ENCODE assay signal across 8 cellular contexts in the genomic region with DNA sequence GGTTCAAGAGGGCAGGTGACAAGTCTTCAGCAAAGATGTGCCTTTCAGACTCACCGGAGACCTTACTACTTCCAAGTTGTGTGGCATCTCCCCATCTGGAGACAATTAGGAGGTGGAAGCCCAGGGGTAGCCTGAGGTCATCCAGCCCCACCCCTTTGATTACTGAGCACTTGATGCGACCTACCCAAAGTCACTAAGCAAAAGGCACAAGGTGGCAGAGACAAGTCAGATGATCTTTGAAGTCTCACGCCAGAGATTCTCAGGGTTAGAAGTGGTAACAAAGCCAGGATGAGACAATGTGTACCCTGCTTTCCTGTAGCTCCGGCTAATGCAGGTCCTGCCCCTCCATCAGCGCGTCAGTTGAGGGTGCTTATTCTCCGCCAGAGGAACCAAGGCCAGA. TPM values are rescaled to one million over a fixed set of nuclear protein-coding genes. Genes with fewer than 3 reads are reported as not detected.
DNase-seq lines count a peak whose midpoint lies in the region; ATAC-seq and TF ChIP-seq lines count a peak whose summit lies in the region.

No MANE protein-coding gene starts in this region.

- no peaks in the 10 kb centered on the region for H3K36me3 ChIP-seq in ascending aorta
- peaks cover 0 to 6% (median 0%) of the 10 kb centered on the region in 3 experiments for H3K36me3 ChIP-seq in naive thymus-derived CD4-positive, alpha-beta T cell (ENCODE audit: control insufficient read depth in 2 of 3, insufficient read depth in 3 of 3, low read length in 3 of 3)

- no peaks in the 10 kb centered on the region for H3K9me3 ChIP-seq in ascending aorta
- H3K9me3 ChIP-seq in naive thymus-derived CD4-positive, alpha-beta T cell (ENCODE audit: control insufficient read depth in 2 of 3, low read length in 3 of 3) = no peaks in the 10 kb centered on the region

- H3K36me3 Mint-ChIP-seq in naive thymus-derived CD4-positive, alpha-beta T cell = peaks cover 0 to 7% (median 4%) of the 10 kb centered on the region in 5 donors
- H3K36me3 Mint-ChIP-seq in Calu3 (ENCODE audit: insufficient read depth, unreplicated experiment) = peaks cover 20% of the 10 kb centered on the region

- CTCF ChIA-PET in naive thymus-derived CD4-positive, alpha-beta T cell (lab: Charles Lee) = interaction anchor here (0.7 to 1.0 kb wide), 2 partner anchors 16 to 349 kb away, joined by 3 to 4 read pairs; no protein-coding TSS in a partner anchor
- CTCF ChIA-PET in Calu3 (lab: Charles Lee) = interaction anchor here (0.6 kb wide), 1 partner anchor 25 kb away, joined by 4 read pairs; no protein-coding TSS in a partner anchor

- intact Hi-C loops in ascending aorta (cut with DNase I) (loop anchor here (2.0 to 10.0 kb wide), 8 partner anchors 159 to 584 kb away; no protein-coding TSS in a partner anchor), Calu3 (cut with micrococcal nuclease; ENCODE audit: unreplicated experiment) (loop anchor here (10.0 kb wide), 1 partner anchor 204 kb away; no protein-coding TSS in a partner anchor)
- intact Hi-C loops in naive thymus-derived CD4-positive, alpha-beta T cell (cut with micrococcal nuclease) = loop anchor here (1.0 to 10.0 kb wide), 17 partner anchors 12 to 964 kb away; a partner anchor contains a TSS

- H3K4me3 Mint-ChIP-seq in naive thymus-derived CD4-positive, alpha-beta T cell = peak overlapping the region; percentile 73 to 94 (median 90)
- no peak overlapping the region for H3K4me3 Mint-ChIP-seq in Calu3 (ENCODE audit: low read depth, unreplicated experiment)

- no peaks in the 10 kb centered on the region for H3K27me3 ChIP-seq in ascending aorta
- H3K27me3 ChIP-seq in naive thymus-derived CD4-positive, alpha-beta T cell (ENCODE audit: control insufficient read depth in 2 of 2, insufficient read depth in 2 of 2, low read length in 2 of 2) = no peaks in the 10 kb centered on the region

- peaks cover 42 to 66% (median 62%) of the 10 kb centered on the region in 7 donors for H3K4me1 Mint-ChIP-seq in naive thymus-derived CD4-positive, alpha-beta T cell
- H3K4me1 Mint-ChIP-seq in Calu3 (ENCODE audit: low read depth, unreplicated experiment) = peaks cover 23% of the 10 kb centered on the region

- peaks cover 0 to 1% (median 0%) of the 10 kb centered on the region in 11 donors for H3K9me3 Mint-ChIP-seq in naive thymus-derived CD4-positive, alpha-beta T cell
- H3K9me3 Mint-ChIP-seq in Calu3 (ENCODE audit: low read depth, unreplicated experiment) = no peaks in the 10 kb centered on the region

- no TSS peak for BruUV-seq in Calu3 (replicated peaks; lab: Mats Ljungman, UMichigan)

- POLR2A ChIA-PET in naive thymus-derived CD4-positive, alpha-beta T cell (lab: Charles Lee) = interaction anchor here (1.1 to 2.1 kb wide), 2 partner anchors 10 to 12 kb away, joined by 3 to 6 read pairs; no protein-coding TSS in a partner anchor

- peaks cover 0 to 2% (median 0%) of the 10 kb centered on the region in 5 donors for H3K27me3 Mint-ChIP-seq in naive thymus-derived CD4-positive, alpha-beta T cell
- no peaks in the 10 kb centered on the region for H3K27me3 Mint-ChIP-seq in Calu3 (ENCODE audit: unreplicated experiment)

- peak overlapping the region; percentile 60 to 96 (median 87) for H3K27ac Mint-ChIP-seq in naive thymus-derived CD4-positive, alpha-beta T cell
- H3K27ac Mint-ChIP-seq in Calu3 (ENCODE audit: unreplicated experiment) = no peak overlapping the region

- peak overlapping the region; percentile 92 for H3K27ac ChIP-seq in C4-2B
- peak overlapping the region; percentile 84 to 97 for H3K27ac ChIP-seq in ascending aorta
- peak overlapping the region; percentile 68 for H3K27ac ChIP-seq in naive thymus-derived CD4-positive, alpha-beta T cell (ENCODE audit: low read depth, low read length)

- peaks cover 4 to 15% of the 10 kb centered on the region in 2 donors for H3K4me1 ChIP-seq in ascending aorta
- peaks cover 20% of the 10 kb centered on the region in 2 donors for H3K4me1 ChIP-seq in naive thymus-derived CD4-positive, alpha-beta T cell (ENCODE audit: control insufficient read depth in 2 of 2, insufficient read depth in 2 of 2, low read length in 2 of 2)

- TF ChIP-seq CTCF in C4-2B (conservative IDR thresholded peaks at IDR 0.05) (no peak), HFF-Myc (IDR thresholded peaks at IDR 0.05; ENCODE audit: low read depth, low read length, missing control alignments) (no peak), ascending aorta (IDR thresholded peaks at IDR 0.05) (no peak), Calu3 (IDR thresholded peaks at IDR 0.05; ENCODE audit: unreplicated experiment) (no peak)

- no peak for ATAC-seq in naive thymus-derived CD4-positive, alpha-beta T cell
- no peak for ATAC-seq in HG02588 (IDR thresholded peaks at IDR 0.05; ENCODE audit: unreplicated experiment)

- H3K4me3 ChIP-seq in HFF-Myc (replicated peaks; ENCODE audit: low read depth, low read length) = peak overlapping the region; percentile 56; the same call in 1 of the 2 replicates
- peak overlapping the region in 1 of 2 donors; percentile 65 for H3K4me3 ChIP-seq in ascending aorta
- no peak overlapping the region for H3K4me3 ChIP-seq in naive thymus-derived CD4-positive, alpha-beta T cell (ENCODE audit: low read length)

- DNase-seq in HFF-Myc (ENCODE audit: extremely low read depth, low read depth) (no peak), ascending aorta (ENCODE audit: low spot score in 2 of 2) (no peak), Calu3 (no peak), RKO (ENCODE audit: low spot score) (no peak), T1000 (lab: John Stamatoyannopoulos, UW) (no peak)
- DNase-seq in naive thymus-derived CD4-positive, alpha-beta T cell = peak in 7 of 9 donors; percentile 12 to 42 (median 25)

RNA-seq across cellular contexts. Expression of a gene that starts 1.4 kb away (rescaled TPM):
- 96.3 TPM for total RNA-seq in ascending aorta
- total RNA-seq in naive thymus-derived CD4-positive, alpha-beta T cell = 100 to 1,000 TPM; 103 to 192 (median 149) TPM
- 100 to 1,000 TPM; 120 to 156 TPM for polyA plus RNA-seq in naive thymus-derived CD4-positive, alpha-beta T cell
- total RNA-seq in Calu3 (2022) = 11.8 and 12.1 TPM in 2 replicates

Comparison
In these comparisons a context has a peak if more than half of its experiments do, and no peak if none do; other contexts are left out.
1. DNase-seq: peak in naive thymus-derived CD4-positive, alpha-beta T cell (7 of 9); none in HFF-Myc (single experiment), ascending aorta (0 of 2), Calu3 (single experiment), RKO (single experiment) and T1000 (single experiment).
2. Peak in every context shown above with its lines, with median percentiles within 50 percentile points of each other: H3K27ac ChIP-seq.